In the genomic region with DNA sequence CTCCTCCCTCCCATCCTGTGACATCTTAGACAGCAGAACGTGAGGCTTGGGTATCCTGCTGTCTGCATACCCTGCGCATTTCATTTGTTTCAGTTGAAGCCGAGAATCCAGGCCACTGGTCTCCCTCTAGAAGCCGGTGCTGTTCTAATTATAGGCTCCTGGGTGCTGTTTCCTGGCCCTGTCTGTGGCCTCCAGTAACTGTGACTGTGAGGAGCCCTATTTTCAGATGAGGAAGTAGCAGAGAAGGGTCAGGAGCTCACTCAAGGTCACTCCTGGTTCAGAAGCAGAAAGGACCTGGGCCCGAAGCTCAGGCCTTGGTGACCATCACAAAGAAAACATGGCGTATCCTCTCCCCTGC, we compare ENCODE assay signal across 17 cellular contexts. TPM values are rescaled to one million over a fixed set of nuclear protein-coding genes. Genes with fewer than 3 reads are reported as not detected.
DNase-seq lines count a peak whose midpoint lies in the region; ATAC-seq and TF ChIP-seq lines count a peak whose summit lies in the region.
"Had no signal": no experiment of that assay in that cellular context is flagged by ENCODE, and none has a peak within 500 bp of the region (broad histone marks: within the 10 kb centered on the region; RNA-seq: fewer than 3 reads in every experiment).

No MANE protein-coding gene starts in this region.

- H3K9me2 ChIP-seq in PC-3 (replicated peaks; ENCODE audit: low read length) = no peaks in the 10 kb centered on the region

- no peaks in the 10 kb centered on the region for H3K27me3 Mint-ChIP-seq in activated naive CD4-positive, alpha-beta T cell treated with anti-CD3 and anti-CD28 coated beads, Interleukin-2, amount 50 U/mL, for 24 hours
- H3K27me3 Mint-ChIP-seq in activated T-helper 17 cell treated with anti-CD3 and anti-CD28 coated beads, Interleukin-2, amount 50 U/mL, for 72 hours = no peaks in the 10 kb centered on the region
- no peaks in the 10 kb centered on the region for H3K27me3 Mint-ChIP-seq in stimulated activated memory B cell treated with anti-CD40 and anti-IgM and Interleukin-4, amounts not matched to agents 10 μg/mL and 1 μg/mL and 100 μg/mL, for 72 hours
- H3K27me3 Mint-ChIP-seq: CD8-positive, alpha-beta memory T cell had no signal

- TF ChIP-seq CTCF in left ventricle myocardium inferior (IDR thresholded peaks at IDR 0.05; ENCODE audit: borderline replicate concordance) (no peak), PC-3 (conservative IDR thresholded peaks at IDR 0.05; ENCODE audit: low read depth, low read length) (no peak)

- H3K27me3 ChIP-seq in left ventricle myocardium inferior (ENCODE audit: low read depth) (no peaks in the 10 kb centered on the region), PC-3 (ENCODE audit: low read length) (no peaks in the 10 kb centered on the region)

- no peaks in the 10 kb centered on the region for H4K20me1 ChIP-seq in PC-3 (ENCODE audit: low read length)

- intact Hi-C loops in left ventricle myocardium inferior (cut with micrococcal nuclease) = no loop called here
- intact Hi-C loops in PC-3 (cut with micrococcal nuclease) = no loop called here

- POLR2A ChIA-PET in PC-3 (lab: Charles Lee; ENCODE audit: unreplicated experiment) = no interaction called here

- H3K9ac ChIP-seq in PC-3 (ENCODE audit: low read length) = no peak overlapping the region

- peaks cover 13% of the 10 kb centered on the region for H3K79me2 ChIP-seq in PC-3 (ENCODE audit: low read length)

- H2AFZ ChIP-seq in PC-3 (ENCODE audit: low read length) = no peak overlapping the region

- H3K27ac Mint-ChIP-seq in activated naive CD4-positive, alpha-beta T cell treated with anti-CD3 and anti-CD28 coated beads, Interleukin-2, amount 50 U/mL, for 24 hours = peak overlapping the region; percentile 15
- peak overlapping the region; percentile 28 for H3K27ac Mint-ChIP-seq in activated T-helper 17 cell treated with anti-CD3 and anti-CD28 coated beads, Interleukin-2, amount 50 U/mL, for 72 hours
- H3K27ac Mint-ChIP-seq in stimulated activated memory B cell treated with anti-CD40 and anti-IgM and Interleukin-4, amounts not matched to agents 10 μg/mL and 1 μg/mL and 100 μg/mL, for 72 hours = peak overlapping the region; percentile 62

- no peak for ATAC-seq in activated T-helper 17 cell treated with anti-CD3 and anti-CD28 coated beads, Interleukin-2, amount 50 U/mL, for 72 hours (replicated peaks)
- no peak for ATAC-seq in stimulated activated memory B cell treated with anti-CD40 and anti-IgM and Interleukin-4, amounts not matched to agents 10 μg/mL and 1 μg/mL and 100 μg/mL, for 72 hours
- ATAC-seq in PC-3 = no peak
- ATAC-seq: SK-N-SH treated with all-trans-retinoic acid at 6 μM for 48 hours had no signal

- H3K4me1 ChIP-seq in left ventricle myocardium inferior = peaks cover 91% of the 10 kb centered on the region
- no peaks in the 10 kb centered on the region for H3K4me1 ChIP-seq in PC-3 (ENCODE audit: insufficient read depth, low read length)

- H3K4me2 ChIP-seq in PC-3 (ENCODE audit: low read length) = no peak overlapping the region

- DNase-seq in activated naive CD4-positive, alpha-beta T cell treated with Interleukin-2 at 50 U/mL for 16 hours = no peak
- DNase-seq in left ventricle myocardium inferior (no peak), NCI-H2107 (lab: John Stamatoyannopoulos, UW) (no peak), PC-3 (no peak), ureter (ENCODE audit: low spot score) (no peak)
- DNase-seq: amniotic stem cell; CD8-positive, alpha-beta memory T cell; EL; H7; midbrain; NCI-H1092 treated with DMSO at 0.1 percent for 48 hours; posterior cingulate gyrus had no signal

- H3K4me1 Mint-ChIP-seq in activated naive CD4-positive, alpha-beta T cell treated with anti-CD3 and anti-CD28 coated beads, Interleukin-2, amount 50 U/mL, for 24 hours = peaks cover 15% of the 10 kb centered on the region
- peaks cover 36% of the 10 kb centered on the region for H3K4me1 Mint-ChIP-seq in activated T-helper 17 cell treated with anti-CD3 and anti-CD28 coated beads, Interleukin-2, amount 50 U/mL, for 72 hours
- peaks cover 35% of the 10 kb centered on the region for H3K4me1 Mint-ChIP-seq in stimulated activated memory B cell treated with anti-CD40 and anti-IgM and Interleukin-4, amounts not matched to agents 10 μg/mL and 1 μg/mL and 100 μg/mL, for 72 hours

- peaks cover 25% of the 10 kb centered on the region for H3K36me3 Mint-ChIP-seq in activated naive CD4-positive, alpha-beta T cell treated with anti-CD3 and anti-CD28 coated beads, Interleukin-2, amount 50 U/mL, for 24 hours
- peaks cover 26% of the 10 kb centered on the region for H3K36me3 Mint-ChIP-seq in activated T-helper 17 cell treated with anti-CD3 and anti-CD28 coated beads, Interleukin-2, amount 50 U/mL, for 72 hours (ENCODE audit: low read depth)
- H3K36me3 Mint-ChIP-seq in stimulated activated memory B cell treated with anti-CD40 and anti-IgM and Interleukin-4, amounts not matched to agents 10 μg/mL and 1 μg/mL and 100 μg/mL, for 72 hours = peaks cover 48% of the 10 kb centered on the region

- H3K27ac ChIP-seq in left ventricle myocardium inferior (replicated peaks) = peak overlapping the region; percentile 88
- no peak overlapping the region for H3K27ac ChIP-seq in PC-3 (ENCODE audit: low read length)
- H3K27ac ChIP-seq: epithelial cell of prostate had no signal

- H3K9me3 Mint-ChIP-seq in activated naive CD4-positive, alpha-beta T cell treated with anti-CD3 and anti-CD28 coated beads, Interleukin-2, amount 50 U/mL, for 24 hours = no peaks in the 10 kb centered on the region
- H3K9me3 Mint-ChIP-seq in activated T-helper 17 cell treated with anti-CD3 and anti-CD28 coated beads, Interleukin-2, amount 50 U/mL, for 72 hours = no peaks in the 10 kb centered on the region
- no peaks in the 10 kb centered on the region for H3K9me3 Mint-ChIP-seq in stimulated activated memory B cell treated with anti-CD40 and anti-IgM and Interleukin-4, amounts not matched to agents 10 μg/mL and 1 μg/mL and 100 μg/mL, for 72 hours
- H3K9me3 Mint-ChIP-seq: CD8-positive, alpha-beta memory T cell had no signal

- BruUV-seq in PC-3 (replicated peaks; lab: Mats Ljungman, UMichigan) = no TSS peak

- CTCF ChIA-PET in PC-3 (lab: Charles Lee) = no interaction called here

- H3F3A ChIP-seq in PC-3 (ENCODE audit: low read length, unreplicated experiment) = no peaks in the 10 kb centered on the region

- H3K36me3 ChIP-seq in left ventricle myocardium inferior = peaks cover 38% of the 10 kb centered on the region
- H3K36me3 ChIP-seq in PC-3 (ENCODE audit: low read depth, low read length) = no peaks in the 10 kb centered on the region; the same call in 1 of the 2 replicates

- no peak overlapping the region for H3K4me3 Mint-ChIP-seq in activated naive CD4-positive, alpha-beta T cell treated with anti-CD3 and anti-CD28 coated beads, Interleukin-2, amount 50 U/mL, for 24 hours
- no peak overlapping the region for H3K4me3 Mint-ChIP-seq in activated T-helper 17 cell treated with anti-CD3 and anti-CD28 coated beads, Interleukin-2, amount 50 U/mL, for 72 hours
- H3K4me3 Mint-ChIP-seq in stimulated activated memory B cell treated with anti-CD40 and anti-IgM and Interleukin-4, amounts not matched to agents 10 μg/mL and 1 μg/mL and 100 μg/mL, for 72 hours = no peak overlapping the region

- H3K9me3 ChIP-seq in left ventricle myocardium inferior (replicated peaks) (no peaks in the 10 kb centered on the region), PC-3 (ENCODE audit: low read length) (no peaks in the 10 kb centered on the region)

- H3K4me3 ChIP-seq in left ventricle myocardium inferior (no peak overlapping the region), PC-3 (ENCODE audit: low read length) (no peak overlapping the region)

RNA-seq across cellular contexts. Expression of a gene that starts 24.0 kb away (rescaled TPM):
- total RNA-seq in activated T-helper 17 cell treated with anti-CD3 and anti-CD28 coated beads, Interleukin-2, amount 50 U/mL, for 72 hours = 10 to 100 TPM; 28.8 to 43.1 TPM
- total RNA-seq in left ventricle myocardium inferior (357 TPM), PC-3 (2014; rRNA removed) (67.0 and 73.3 TPM in 2 replicates), ureter (32.7 TPM)
